ENCODE assay signal across 8 cellular contexts in genomic region chr2:26764078-26764887, GRCh38. TPM values are rescaled to one million over a fixed set of nuclear protein-coding genes. Genes with fewer than 3 reads are reported as not detected.
DNase-seq lines count a peak whose midpoint lies in the region; ATAC-seq and TF ChIP-seq lines count a peak whose summit lies in the region.

TSS of gene SLC35F6 (plus strand) at chr2:26764284. CDS start at chr2:26764350, 66 bp downstream.

- H3K27ac ChIP-seq in DND-41 (ENCODE audit: low read length), result peak within 1 kb of the TSS; percentile 88

- H3K9me3 Mint-ChIP-seq in activated naive CD4-positive, alpha-beta T cell treated with anti-CD3 and anti-CD28 coated beads, Interleukin-2, amount 50 U/mL, for 24 hours, result no peaks in the 10 kb centered on the region

- peaks cover 49% of the 10 kb centered on the region for H3K79me2 ChIP-seq in DND-41 (ENCODE audit: insufficient read depth, low read length)

- peak within 1 kb of the TSS; percentile 81 for H3K4me3 Mint-ChIP-seq in activated naive CD4-positive, alpha-beta T cell treated with anti-CD3 and anti-CD28 coated beads, Interleukin-2, amount 50 U/mL, for 24 hours

- no peaks in the 10 kb centered on the region for H3K27me3 Mint-ChIP-seq in activated naive CD4-positive, alpha-beta T cell treated with anti-CD3 and anti-CD28 coated beads, Interleukin-2, amount 50 U/mL, for 24 hours

- no peaks in the 10 kb centered on the region for H3K27me3 ChIP-seq in DND-41 (ENCODE audit: insufficient read depth, low read length, poor library complexity)

- H3K36me3 Mint-ChIP-seq in activated naive CD4-positive, alpha-beta T cell treated with anti-CD3 and anti-CD28 coated beads, Interleukin-2, amount 50 U/mL, for 24 hours, result no peaks in the 10 kb centered on the region

- H3K9me3 ChIP-seq in DND-41 (ENCODE audit: insufficient read depth, low read length, severe bottlenecking), result no peaks in the 10 kb centered on the region

- peaks cover 27% of the 10 kb centered on the region for H3K4me1 Mint-ChIP-seq in activated naive CD4-positive, alpha-beta T cell treated with anti-CD3 and anti-CD28 coated beads, Interleukin-2, amount 50 U/mL, for 24 hours

- DNase-seq in DND-41, result peak; percentile 82
- peak; percentile 49 to 54 for DNase-seq in Kasumi-1 (lab: John Stamatoyannopoulos, UW)
- DNase-seq in SK-N-DZ (ENCODE audit: low spot score), result peak; percentile 71
- peak; percentile 81 for DNase-seq in globus pallidus (ENCODE audit: low spot score)
- DNase-seq in occipital lobe (lab: John Stamatoyannopoulos, UW), result peak; percentile 65
- peak; percentile 84 for DNase-seq in superior temporal gyrus (ENCODE audit: extremely low spot score)

- peak within 1 kb of the TSS; percentile 81 for H3K9ac ChIP-seq in DND-41 (ENCODE audit: low read depth, low read length)

- H4K20me1 ChIP-seq in DND-41 (ENCODE audit: insufficient read depth, low read length), result peaks cover 32% of the 10 kb centered on the region

- peak within 1 kb of the TSS; percentile 89 for H3K4me2 ChIP-seq in DND-41 (ENCODE audit: insufficient read depth, low read length)

- peaks cover 9% of the 10 kb centered on the region for H3K36me3 ChIP-seq in DND-41 (ENCODE audit: insufficient read depth, low read length)

- peaks cover 34% of the 10 kb centered on the region for H3K4me1 ChIP-seq in DND-41 (ENCODE audit: insufficient read depth, low read length)

- peak within 1 kb of the TSS; percentile 99 for H2AFZ ChIP-seq in DND-41 (ENCODE audit: low read depth, low read length)

- peak within 1 kb of the TSS; percentile 92 for H3K27ac Mint-ChIP-seq in activated naive CD4-positive, alpha-beta T cell treated with anti-CD3 and anti-CD28 coated beads, Interleukin-2, amount 50 U/mL, for 24 hours

- ATAC-seq in DND-41 (ENCODE audit: insufficient read depth, low read depth) (peak; percentile 95), GM21717 (IDR thresholded peaks at IDR 0.05; ENCODE audit: unreplicated experiment) (peak; percentile 80)

- peak within 1 kb of the TSS; percentile 82 to 96 for H3K4me3 ChIP-seq in DND-41 (ENCODE audit: low read depth in 1 of 2, low read length in 2 of 2)

- no peak for TF ChIP-seq CTCF in DND-41 (IDR thresholded peaks at IDR 0.05; ENCODE audit: borderline replicate concordance, extremely low read depth, low read length, poor library complexity, severe bottlenecking)

RNA-seq across cellular contexts. Expression of gene SLC35F6, which starts in this region (rescaled TPM):
- 9.6 and 14.2 TPM in 2 replicates for polyA plus RNA-seq in SK-N-DZ (2014; cell fraction: cytosol; rRNA removed)
- polyA plus RNA-seq in SK-N-DZ (2014; cell fraction: nucleus; rRNA removed), result 5.0 and 5.2 TPM in 2 replicates
- 17.3 TPM for total RNA-seq in occipital lobe

Comparison
In these comparisons a context has a peak if more than half of its experiments do, and no peak if none do; other contexts are left out.
1. Peak in every context shown above with its lines: DNase-seq, ATAC-seq, H3K4me3 ChIP-seq and H3K27ac ChIP-seq.